In the genomic region with DNA sequence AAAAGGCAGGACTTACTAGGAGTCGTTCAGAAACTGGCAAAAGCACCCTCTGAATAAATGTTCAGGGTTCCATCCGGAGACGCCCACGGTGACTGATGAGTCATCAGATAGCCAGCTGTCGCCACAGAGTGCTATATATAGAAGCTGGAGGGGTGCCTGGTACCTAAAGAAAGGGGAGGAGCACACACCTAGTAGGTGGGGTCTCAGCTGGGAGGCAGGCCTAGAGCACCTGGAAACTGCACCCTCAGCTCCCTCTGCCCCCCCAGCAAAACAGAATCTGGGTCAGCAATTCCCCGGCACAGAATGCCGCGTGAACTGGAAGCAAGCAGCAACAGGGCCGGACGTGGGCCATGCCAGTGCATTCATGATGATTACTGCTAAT, we compare ENCODE assay signal across 8 cellular contexts.
DNase-seq lines count a peak whose midpoint lies in the region; ATAC-seq and TF ChIP-seq lines count a peak whose summit lies in the region.
"Had no signal": no experiment of that assay in that cellular context is flagged by ENCODE, and none has a peak within 500 bp of the region (broad histone marks: within the 10 kb centered on the region; RNA-seq: fewer than 3 reads in every experiment).

No MANE protein-coding gene starts in this region.

- H3K27me3 Mint-ChIP-seq in activated CD4-positive, alpha-beta memory T cell treated with anti-CD3 and anti-CD28 coated beads for 36 hours, result no peaks in the 10 kb centered on the region
- H3K27me3 Mint-ChIP-seq: brain had no signal

- CTCF ChIA-PET in activated CD4-positive, alpha-beta memory T cell treated with anti-CD3 and anti-CD28 coated beads for 36 hours (lab: Charles Lee), result interaction anchor here (1.0 to 1.4 kb wide), 3 partner anchors 18 to 444 kb away, joined by 3 to 4 read pairs (median 3); no protein-coding TSS in a partner anchor

- POLR2A ChIA-PET in activated CD4-positive, alpha-beta memory T cell treated with anti-CD3 and anti-CD28 coated beads for 36 hours (lab: Charles Lee), result interaction anchor here (0.8 to 2.8 kb wide), 13 partner anchors 11 to 528 kb away, joined by 3 to 22 read pairs (median 5); no protein-coding TSS in a partner anchor

- H3K4me3 ChIP-seq in esophagus squamous epithelium (peak overlapping the region in 1 of 4 donors; percentile 40), right cardiac atrium (ENCODE audit: low read length) (no peak overlapping the region)

- WGBS in esophagus squamous epithelium, 2 donors, result 34% methylated on average over 7 of the region's 10 CpGs; no CpG with 5 or more reads in 1 of the 2 donors
- 32% methylated on average over 10 of the region's 10 CpGs for WGBS in right cardiac atrium

- H3K4me1 Mint-ChIP-seq in activated CD4-positive, alpha-beta memory T cell treated with anti-CD3 and anti-CD28 coated beads for 36 hours (ENCODE audit: low read depth), result peaks cover 63% of the 10 kb centered on the region

- DNase-seq in NCI-H2171 (lab: John Stamatoyannopoulos, UW) (peak; percentile 78), esophagus squamous epithelium (lab: John Stamatoyannopoulos, UW) (peak; percentile 7), right cardiac atrium (no peak)
- peak; percentile 89 for DNase-seq in activated CD4-positive, alpha-beta memory T cell treated with anti-CD3 and anti-CD28 coated beads for 36 hours
- peak; percentile 53 to 77 (median 71) for DNase-seq in stimulated activated CD4-positive, alpha-beta T cell treated with anti-CD3 and anti-CD28 coated beads, TNF-alpha, amount 100 ng/mL, for 24 hours (ENCODE audit: low read depth in 3 of 3)

- H3K27ac Mint-ChIP-seq in activated CD4-positive, alpha-beta memory T cell treated with anti-CD3 and anti-CD28 coated beads for 36 hours, result peak overlapping the region; percentile 98
- H3K27ac Mint-ChIP-seq: brain had no signal

- H3K27ac ChIP-seq in esophagus squamous epithelium (peak overlapping the region in 3 of 4 donors; percentile 34 to 69 (median 58)), right cardiac atrium (ENCODE audit: low read length) (no peak overlapping the region)

- peak overlapping the region; percentile 82 for H3K4me3 Mint-ChIP-seq in activated CD4-positive, alpha-beta memory T cell treated with anti-CD3 and anti-CD28 coated beads for 36 hours
- H3K4me3 Mint-ChIP-seq: brain had no signal

- no peaks in the 10 kb centered on the region for H3K9me3 ChIP-seq in esophagus squamous epithelium
- H3K9me3 ChIP-seq in right cardiac atrium (ENCODE audit: control insufficient read depth, low read length), result no peaks in the 10 kb centered on the region

- TF ChIP-seq POLR2A in esophagus squamous epithelium (IDR thresholded peaks at IDR 0.05), result no peak

- intact Hi-C loops in activated CD4-positive, alpha-beta memory T cell treated with anti-CD3 and anti-CD28 coated beads for 36 hours (cut with micrococcal nuclease), result loop anchor here (1.0 to 10.0 kb wide), 9 partner anchors 15 to 431 kb away; a partner anchor contains a TSS
- intact Hi-C loops in esophagus squamous epithelium (cut with DNase I), result no loop called here
- intact Hi-C loops in right cardiac atrium (cut with DNase I), result no loop called here

- no peaks in the 10 kb centered on the region for H3K36me3 ChIP-seq in esophagus squamous epithelium

- TF ChIP-seq CTCF in esophagus squamous epithelium (IDR thresholded peaks at IDR 0.05), result no peak

- no peaks in the 10 kb centered on the region for H3K27me3 ChIP-seq in esophagus squamous epithelium
- H3K27me3 ChIP-seq in right cardiac atrium (ENCODE audit: control insufficient read depth, insufficient read depth), result no peaks in the 10 kb centered on the region

- peaks cover 16% of the 10 kb centered on the region for H3K36me3 Mint-ChIP-seq in activated CD4-positive, alpha-beta memory T cell treated with anti-CD3 and anti-CD28 coated beads for 36 hours
- H3K36me3 Mint-ChIP-seq: brain had no signal

- H3K4me1 ChIP-seq in esophagus squamous epithelium, result peaks cover 0 to 26% (median 10%) of the 10 kb centered on the region in 3 donors
- no peaks in the 10 kb centered on the region for H3K4me1 ChIP-seq in right cardiac atrium (ENCODE audit: control insufficient read depth, insufficient read depth, low read length)

- H3K9me3 Mint-ChIP-seq in activated CD4-positive, alpha-beta memory T cell treated with anti-CD3 and anti-CD28 coated beads for 36 hours, result no peaks in the 10 kb centered on the region

- ATAC-seq in GM18873 (IDR thresholded peaks at IDR 0.05; ENCODE audit: low FRiP score, unreplicated experiment) (peak; percentile 45), HG03060 (IDR thresholded peaks at IDR 0.05; ENCODE audit: low read depth, unreplicated experiment) (peak; percentile 29), right cardiac atrium (no peak)

Comparison
In these comparisons a context has a peak if more than half of its experiments do, and no peak if none do; other contexts are left out.
1. ATAC-seq: peak in GM18873 (single experiment) and HG03060 (single experiment); none in right cardiac atrium (0 of 2).
2. DNase-seq: peak in NCI-H2171 (single experiment), activated CD4-positive, alpha-beta memory T cell treated with anti-CD3 and anti-CD28 coated beads for 36 hours (single experiment), esophagus squamous epithelium (single experiment) and stimulated activated CD4-positive, alpha-beta T cell treated with anti-CD3 and anti-CD28 coated beads, TNF-alpha, amount 100 ng/mL, for 24 hours (3 of 3); none in right cardiac atrium (0 of 3).